Comparison of ENCODE assay signal across 10 cellular contexts in genomic region chr20:24842591-24843442, GRCh38.
DNase-seq lines count a peak whose midpoint lies in the region; ATAC-seq, FAIRE-seq and TF ChIP-seq lines count a peak whose summit lies in the region.
"Had no signal": no experiment of that assay in that cellular context is flagged by ENCODE, and none has a peak within 500 bp of the region (broad histone marks: within the 10 kb centered on the region; RNA-seq: fewer than 3 reads in every experiment).

No MANE protein-coding gene starts in this region.

- TF ChIP-seq POLR2A in GM12878 (IDR thresholded peaks at IDR 0.05; ENCODE audit: low read depth, low read length), result no peak

- DNase-seq in GF-D8 (lab: John Stamatoyannopoulos, UW), result peak; percentile 57
- DNase-seq in GM12878 (ENCODE audit: low read depth, low spot score), result peak; percentile 98
- no peak for DNase-seq in psoas muscle
- no peak for DNase-seq in NCI-H524 treated with DMSO at 0.1 percent for 48 hours (lab: John Stamatoyannopoulos, UW)
- DNase-seq in NCI-H446 (lab: John Stamatoyannopoulos, UW), result no peak
- no peak for DNase-seq in HPDE6-E6E7 (ENCODE audit: extremely low spot score)

- FAIRE-seq in GM12878 (lab: Jason Lieb, UNC), result peak; percentile 99

- TF ChIP-seq EP300 in GM12878 (IDR thresholded peaks at IDR 0.05; ENCODE audit: borderline replicate concordance in 1 of 2, control insufficient read depth in 1 of 2, low read depth in 2 of 2, low read length in 2 of 2), result peak; percentile 86 to 92

- no peaks in the 10 kb centered on the region for H3K27me3 ChIP-seq in GM12878 (replicated peaks in 1 of 2; ENCODE audit: control insufficient read depth in 2 of 2, insufficient read depth in 2 of 2, low read length in 1 of 2)
- no peaks in the 10 kb centered on the region for H3K27me3 ChIP-seq in psoas muscle (ENCODE audit: insufficient read depth in 3 of 3, low read length in 2 of 3)
- H3K27me3 ChIP-seq: body of pancreas had no signal

- intact Hi-C loops in GM12878 (cut with micrococcal nuclease; ENCODE audit: unreplicated experiment) (loop anchor here (5.0 kb wide), 1 partner anchor 74 kb away; no protein-coding TSS in a partner anchor), psoas muscle (cut with DNase I) (no loop called here)

- in situ Hi-C loops in GM12878 (cut with MboI), result loop anchor here (10.0 kb wide), 1 partner anchor 452 kb away; no protein-coding TSS in a partner anchor

- H3K4me1 ChIP-seq in GM12878 (ENCODE audit: control insufficient read depth, insufficient read depth, low read length) (peaks cover 49% of the 10 kb centered on the region), psoas muscle (no peaks in the 10 kb centered on the region)
- H3K4me1 ChIP-seq: body of pancreas had no signal

- H3K79me2 ChIP-seq in GM12878 (ENCODE audit: control insufficient read depth, insufficient read depth, low read length), result no peaks in the 10 kb centered on the region

- H3K36me3 ChIP-seq in GM12878 (ENCODE audit: control insufficient read depth in 2 of 2, insufficient read depth in 2 of 2, low read length in 1 of 2), result no peaks in the 10 kb centered on the region
- H3K36me3 ChIP-seq in psoas muscle (ENCODE audit: insufficient read depth in 1 of 2, low read depth in 1 of 2), result no peaks in the 10 kb centered on the region

- POLR2A ChIA-PET in GM12878 (lab: Charles Lee), result no interaction called here

- CTCF ChIA-PET in GM12878 (lab: Yijun Ruan, JAX), result interaction anchor here (1.5 kb wide), 1 partner anchor 75 kb away, joined by 3 read pairs; no protein-coding TSS in a partner anchor

- peak overlapping the region; percentile 12 for H3K4me3 ChIP-seq in GM12878
- no peak overlapping the region for H3K4me3 ChIP-seq in psoas muscle
- H3K4me3 ChIP-seq: body of pancreas had no signal

- ATAC-seq in GM19467 (IDR thresholded peaks at IDR 0.05; ENCODE audit: unreplicated experiment), result peak; percentile 90
- ATAC-seq in HG03196 (IDR thresholded peaks at IDR 0.05; ENCODE audit: unreplicated experiment), result peak; percentile 91
- peak; percentile 95 for ATAC-seq in GM12878
- no peak for ATAC-seq in psoas muscle
- ATAC-seq: body of pancreas, Panc1 had no signal

- SMC1A ChIA-PET in GM12878 (lab: Charles Lee; ENCODE audit: uncharacterized antibody, unreplicated experiment), result no interaction called here

- no peak overlapping the region; the same call in 1 of the 2 replicates for H3K9ac ChIP-seq in GM12878 (ENCODE audit: control insufficient read depth, insufficient read depth, low read length)

- H3K27ac ChIP-seq in GM12878 (ENCODE audit: control insufficient read depth, insufficient read depth) (peak overlapping the region; percentile 63), psoas muscle (no peak overlapping the region)
- H3K27ac ChIP-seq: body of pancreas had no signal

- H2AFZ ChIP-seq in GM12878 (ENCODE audit: control insufficient read depth, low read depth, low read length), result no peak overlapping the region

- BruUV-seq in GM12878 (replicated peaks; lab: Mats Ljungman, UMichigan), result no TSS peak

- peak overlapping the region; percentile 61 for H3K4me2 ChIP-seq in GM12878 (ENCODE audit: control insufficient read depth, insufficient read depth)

- RAD21 ChIA-PET in GM12878 (lab: Charles Lee; ENCODE audit: unreplicated experiment), result no interaction called here

- H3K9me3 ChIP-seq in GM12878 (replicated peaks; ENCODE audit: control insufficient read depth, insufficient read depth, low read length) (peaks cover 8% of the 10 kb centered on the region; the same call in 2 of the 3 replicates), psoas muscle (no peaks in the 10 kb centered on the region)
- H3K9me3 ChIP-seq: body of pancreas had no signal

- TF ChIP-seq CTCF in GM12878 (IDR thresholded peaks at IDR 0.05 in 2 of 3, conservative IDR thresholded peaks at IDR 0.05 in 1 of 3; ENCODE audit: control insufficient read depth in 2 of 3, extremely low read depth in 1 of 3, insufficient read depth in 1 of 3, low read depth in 3 of 3, low read length in 3 of 3), result no peak
- no peak for TF ChIP-seq CTCF in psoas muscle (IDR thresholded peaks at IDR 0.05)

- H4K20me1 ChIP-seq in GM12878 (ENCODE audit: control insufficient read depth, insufficient read depth), result no peaks in the 10 kb centered on the region

- WGBS in GM12878 (ENCODE audit: insufficient coverage, insufficient replicate concordance, low lambda C conversion rate, missing lambda C conversion rate), result 1% methylated on average over 13 of the region's 13 CpGs
- 59 to 63% (median 60%) methylated on average over 13 of the region's 13 CpGs for WGBS in psoas muscle, 3 donors

- no peak for TF ChIP-seq RAD21 in GM12878 (IDR thresholded peaks at IDR 0.05; ENCODE audit: insufficient read depth, low read depth, low read length)

TF ChIP-seq in GM12878, 131 proteins besides CTCF, POLR2A, EP300 and RAD21 (continues in another document):
- TF ChIP-seq RAD51 (IDR thresholded peaks at IDR 0.05) (no peak), SIN3A (IDR thresholded peaks at IDR 0.05; ENCODE audit: low read depth, low read length) (no peak), GATAD2B (conservative IDR thresholded peaks at IDR 0.05; ENCODE audit: low read depth) (0 out of 2 replicates have a peak, but pooled peaks have one; percentile 37), MYC (IDR thresholded peaks at IDR 0.05; ENCODE audit: insufficient read depth, insufficient read length, insufficient replicate concordance, low read length, severe bottlenecking) (no peak), NR2C2 (IDR thresholded peaks at IDR 0.05; ENCODE audit: borderline replicate concordance, control insufficient read depth, insufficient read length, low read depth) (no peak), ATF2 (IDR thresholded peaks at IDR 0.05; ENCODE audit: low read length) (peak; percentile 81; the same call in 1 of the 2 replicates), STAT1 (conservative IDR thresholded peaks at IDR 0.05) (no peak), RB1 (IDR thresholded peaks at IDR 0.05; ENCODE audit: borderline replicate concordance) (no peak), CBFB (IDR thresholded peaks at IDR 0.05; ENCODE audit: low read depth) (peak; percentile 94), MXI1 (IDR thresholded peaks at IDR 0.05; ENCODE audit: low read depth, low read length) (peak; percentile 19; the same call in 1 of the 2 replicates), IKZF2 (IDR thresholded peaks at IDR 0.05) (peak; percentile 98), MYB (IDR thresholded peaks at IDR 0.05; ENCODE audit: borderline replicate concordance, low read depth, low read length) (no peak), PKNOX1 (IDR thresholded peaks at IDR 0.05) (peak; percentile 48; the same call in 1 of the 2 replicates), ZBED1 (IDR thresholded peaks at IDR 0.05; ENCODE audit: borderline replicate concordance) (peak; percentile 82)
- TF ChIP-seq, protein P1, sequence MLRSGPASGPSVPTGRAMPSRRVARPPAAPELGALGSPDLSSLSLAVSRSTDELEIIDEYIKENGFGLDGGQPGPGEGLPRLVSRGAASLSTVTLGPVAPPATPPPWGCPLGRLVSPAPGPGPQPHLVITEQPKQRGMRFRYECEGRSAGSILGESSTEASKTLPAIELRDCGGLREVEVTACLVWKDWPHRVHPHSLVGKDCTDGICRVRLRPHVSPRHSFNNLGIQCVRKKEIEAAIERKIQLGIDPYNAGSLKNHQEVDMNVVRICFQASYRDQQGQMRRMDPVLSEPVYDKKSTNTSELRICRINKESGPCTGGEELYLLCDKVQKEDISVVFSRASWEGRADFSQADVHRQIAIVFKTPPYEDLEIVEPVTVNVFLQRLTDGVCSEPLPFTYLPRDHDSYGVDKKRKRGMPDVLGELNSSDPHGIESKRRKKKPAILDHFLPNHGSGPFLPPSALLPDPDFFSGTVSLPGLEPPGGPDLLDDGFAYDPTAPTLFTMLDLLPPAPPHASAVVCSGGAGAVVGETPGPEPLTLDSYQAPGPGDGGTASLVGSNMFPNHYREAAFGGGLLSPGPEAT (IDR thresholded peaks at IDR 0.05; ENCODE audit: low read depth), result peak; percentile 73

Comparison
In these comparisons a context has a peak if more than half of its experiments do, and no peak if none do; other contexts are left out.
1. DNase-seq: peak in GF-D8 (single experiment) and GM12878 (single experiment); none in psoas muscle (0 of 2), NCI-H524 treated with DMSO at 0.1 percent for 48 hours (single experiment), NCI-H446 (0 of 2) and HPDE6-E6E7 (single experiment).
2. ATAC-seq: peak in GM19467 (single experiment), HG03196 (single experiment) and GM12878 (single experiment); none in psoas muscle (0 of 4).